Comparison of ENCODE assay signal across 10 cellular contexts in genomic region chr2:235051436-235052260, GRCh38.
A peak's percentile ranks its signal among the peaks of the same experiment; 100 is the strongest.
DNase-seq lines count a peak whose midpoint lies in the region; ATAC-seq and TF ChIP-seq lines count a peak whose summit lies in the region.
"Had no signal": no experiment of that assay in that cellular context is flagged by ENCODE, and none has a peak within 500 bp of the region (broad histone marks: within the 10 kb centered on the region; RNA-seq: fewer than 3 reads in every experiment).

No MANE protein-coding gene starts in this region.

- H3K36me3 ChIP-seq in left lung, result peaks cover 0 to 12% of the 10 kb centered on the region in 2 donors

- DNase-seq in LHCN-M2 (ENCODE audit: low read depth), result peak; percentile 43
- no peak for DNase-seq in chondrocyte (ENCODE audit: low spot score)
- no peak for DNase-seq in left lung
- no peak for DNase-seq in ureter (ENCODE audit: low spot score)
- no peak for DNase-seq in NCI-H526 treated with DMSO at 0.1 percent for 48 hours (lab: John Stamatoyannopoulos, UW)
- no peak for DNase-seq in NCI-H146 (lab: John Stamatoyannopoulos, UW)
- DNase-seq in pons (ENCODE audit: low spot score), result no peak
- DNase-seq: activated naive CD8-positive, alpha-beta T cell treated with anti-CD3 and anti-CD28 coated beads, Interleukin-2, amount 10 ng/mL, durations not matched to agents 7 days and 5 days had no signal

- no peaks in the 10 kb centered on the region for H3K27me3 ChIP-seq in left lung

- intact Hi-C loops in left lung (cut with DNase I), result no loop called here

- no peaks in the 10 kb centered on the region for H3K9me3 Mint-ChIP-seq in chondrocyte (ENCODE audit: low read depth)
- no peaks in the 10 kb centered on the region for H3K9me3 Mint-ChIP-seq in stimulated activated memory B cell treated with anti-CD40 and anti-IgM and Interleukin-4, amounts not matched to agents 10 μg/mL and 1 μg/mL and 100 μg/mL, for 72 hours
- H3K9me3 Mint-ChIP-seq: activated naive CD8-positive, alpha-beta T cell treated with anti-CD3 and anti-CD28 coated beads, Interleukin-2, amount 10 ng/mL, durations not matched to agents 7 days and 5 days had no signal

- H3K4me3 ChIP-seq in left lung, result no peak overlapping the region

- peaks cover 36% of the 10 kb centered on the region for H3K36me3 Mint-ChIP-seq in chondrocyte (ENCODE audit: low read depth)
- H3K36me3 Mint-ChIP-seq in stimulated activated memory B cell treated with anti-CD40 and anti-IgM and Interleukin-4, amounts not matched to agents 10 μg/mL and 1 μg/mL and 100 μg/mL, for 72 hours, result no peaks in the 10 kb centered on the region
- H3K36me3 Mint-ChIP-seq: activated naive CD8-positive, alpha-beta T cell treated with anti-CD3 and anti-CD28 coated beads, Interleukin-2, amount 10 ng/mL, durations not matched to agents 7 days and 5 days had no signal

- no peaks in the 10 kb centered on the region for H3K9me3 ChIP-seq in left lung

- peaks cover 6 to 41% of the 10 kb centered on the region in 2 donors for H3K4me1 ChIP-seq in left lung

- H3K4me1 Mint-ChIP-seq in chondrocyte (ENCODE audit: low read depth), result peaks cover 29% of the 10 kb centered on the region
- peaks cover 45% of the 10 kb centered on the region for H3K4me1 Mint-ChIP-seq in stimulated activated memory B cell treated with anti-CD40 and anti-IgM and Interleukin-4, amounts not matched to agents 10 μg/mL and 1 μg/mL and 100 μg/mL, for 72 hours

- H3K27ac Mint-ChIP-seq in chondrocyte (ENCODE audit: unreplicated experiment), result peak overlapping the region; percentile 85
- H3K27ac Mint-ChIP-seq in stimulated activated memory B cell treated with anti-CD40 and anti-IgM and Interleukin-4, amounts not matched to agents 10 μg/mL and 1 μg/mL and 100 μg/mL, for 72 hours, result peak overlapping the region; percentile 22
- H3K27ac Mint-ChIP-seq: activated naive CD8-positive, alpha-beta T cell treated with anti-CD3 and anti-CD28 coated beads, Interleukin-2, amount 10 ng/mL, durations not matched to agents 7 days and 5 days had no signal

- TF ChIP-seq CTCF in chondrocyte (IDR thresholded peaks at IDR 0.05), result no peak
- no peak for TF ChIP-seq CTCF in left lung (IDR thresholded peaks at IDR 0.05)

- H3K27me3 Mint-ChIP-seq in chondrocyte (ENCODE audit: low read depth), result no peaks in the 10 kb centered on the region
- no peaks in the 10 kb centered on the region for H3K27me3 Mint-ChIP-seq in stimulated activated memory B cell treated with anti-CD40 and anti-IgM and Interleukin-4, amounts not matched to agents 10 μg/mL and 1 μg/mL and 100 μg/mL, for 72 hours

- peak; percentile 33 for ATAC-seq in left lung
- ATAC-seq in stimulated activated memory B cell treated with anti-CD40 and anti-IgM and Interleukin-4, amounts not matched to agents 10 μg/mL and 1 μg/mL and 100 μg/mL, for 72 hours, result no peak

- no peak overlapping the region for H3K4me3 Mint-ChIP-seq in chondrocyte (ENCODE audit: unreplicated experiment)
- H3K4me3 Mint-ChIP-seq in stimulated activated memory B cell treated with anti-CD40 and anti-IgM and Interleukin-4, amounts not matched to agents 10 μg/mL and 1 μg/mL and 100 μg/mL, for 72 hours, result no peak overlapping the region
- H3K4me3 Mint-ChIP-seq: activated naive CD8-positive, alpha-beta T cell treated with anti-CD3 and anti-CD28 coated beads, Interleukin-2, amount 10 ng/mL, durations not matched to agents 7 days and 5 days had no signal

- H3K27ac ChIP-seq in left lung, result peak overlapping the region; percentile 44 to 49
- H3K27ac ChIP-seq: KMS-11 had no signal
